In genomic region chr10:120942806-120943413, GRCh38 we compare ENCODE assay signal across 9 cellular contexts.
DNase-seq lines count a peak whose midpoint lies in the region; ATAC-seq and FAIRE-seq lines count a peak whose summit lies in the region.
"Had no signal": no experiment of that assay in that cellular context is flagged by ENCODE, and none has a peak within 500 bp of the region (broad histone marks: within the 10 kb centered on the region; RNA-seq: fewer than 3 reads in every experiment).

No MANE protein-coding gene starts in this region.

- H3K4me3 ChIP-seq in CD4-positive, CD25-positive, alpha-beta regulatory T cell (ENCODE audit: low read depth, low read length) = peak overlapping the region; percentile 53
- no peak overlapping the region for H3K4me3 ChIP-seq in muscle layer of colon (ENCODE audit: low read depth in 1 of 2, low read length in 2 of 2)

- peak overlapping the region in 1 of 4 donors; percentile 31 for H3K4me3 Mint-ChIP-seq in CD4-positive, CD25-positive, alpha-beta regulatory T cell
- H3K4me3 Mint-ChIP-seq: activated naive CD8-positive, alpha-beta T cell had no signal

- peak; percentile 67 to 76 for ATAC-seq in CD4-positive, CD25-positive, alpha-beta regulatory T cell (ENCODE audit: low read depth in 2 of 2)
- ATAC-seq in GM19372 (IDR thresholded peaks at IDR 0.05; ENCODE audit: low read depth, unreplicated experiment) (peak; percentile 89), HG03520 (IDR thresholded peaks at IDR 0.05; ENCODE audit: unreplicated experiment) (peak; percentile 96)

- no peaks in the 10 kb centered on the region for H3K9me3 ChIP-seq in CD4-positive, CD25-positive, alpha-beta regulatory T cell (ENCODE audit: control insufficient read depth in 2 of 2, low read length in 2 of 2)
- H3K9me3 ChIP-seq in muscle layer of colon (ENCODE audit: low read length) = no peaks in the 10 kb centered on the region

- no peak overlapping the region for H3K27ac ChIP-seq in CD4-positive, CD25-positive, alpha-beta regulatory T cell (ENCODE audit: insufficient read depth, low read length, poor library complexity, severe bottlenecking)
- H3K27ac ChIP-seq in muscle layer of colon (ENCODE audit: low read depth, low read length) = no peak overlapping the region

- H3K9ac ChIP-seq in muscle layer of colon (ENCODE audit: low read length) = peak overlapping the region; percentile 29

- peaks cover 35% of the 10 kb centered on the region for H3K27me3 Mint-ChIP-seq in CD4-positive, CD25-positive, alpha-beta regulatory T cell

- H3K36me3 ChIP-seq in CD4-positive, CD25-positive, alpha-beta regulatory T cell (ENCODE audit: control insufficient read depth, insufficient read depth, low read length) = no peaks in the 10 kb centered on the region
- H3K36me3 ChIP-seq in muscle layer of colon (ENCODE audit: insufficient read depth, low read length) = no peaks in the 10 kb centered on the region

- H3K9me3 Mint-ChIP-seq in CD4-positive, CD25-positive, alpha-beta regulatory T cell = no peaks in the 10 kb centered on the region

- no peak overlapping the region for H3K27ac Mint-ChIP-seq in CD4-positive, CD25-positive, alpha-beta regulatory T cell
- H3K27ac Mint-ChIP-seq: activated naive CD8-positive, alpha-beta T cell had no signal

- H3K4me1 Mint-ChIP-seq in CD4-positive, CD25-positive, alpha-beta regulatory T cell = peaks cover 0 to 5% (median 0%) of the 10 kb centered on the region in 4 donors

- no peaks in the 10 kb centered on the region for H3K4me1 ChIP-seq in CD4-positive, CD25-positive, alpha-beta regulatory T cell (ENCODE audit: control insufficient read depth, insufficient read depth, low read length, poor library complexity, severe bottlenecking)
- H3K4me1 ChIP-seq in muscle layer of colon (ENCODE audit: insufficient read depth, low read length) = peaks cover 12% of the 10 kb centered on the region

- peak; percentile 44 to 64 (median 62) for DNase-seq in CD4-positive, CD25-positive, alpha-beta regulatory T cell
- DNase-seq in NOMO-1 treated with dmso at 0.1 percent for 144 hours (lab: John Stamatoyannopoulos, UW; ENCODE audit: unreplicated experiment) = peak; percentile 42
- DNase-seq in activated CD8-positive, alpha-beta memory T cell treated with anti-CD3 and anti-CD28 coated beads, Interleukin-2, amount 50 U/mL, for 1 hour (ENCODE audit: extremely low read depth) = peak; percentile 16
- peak; percentile 14 to 58 for DNase-seq in stimulated activated CD8-positive, alpha-beta memory T cell treated with anti-CD3 and anti-CD28 coated beads, Interleukin-7, amount 100 ng/mL, for 1 hour (ENCODE audit: low read depth in 2 of 2)

- FAIRE-seq in endometrium (lab: Jason Lieb, UNC) = peak; percentile 66

- no peaks in the 10 kb centered on the region for H3K36me3 Mint-ChIP-seq in CD4-positive, CD25-positive, alpha-beta regulatory T cell
- H3K36me3 Mint-ChIP-seq: activated naive CD8-positive, alpha-beta T cell had no signal

- no peaks in the 10 kb centered on the region for H3K27me3 ChIP-seq in CD4-positive, CD25-positive, alpha-beta regulatory T cell (ENCODE audit: control insufficient read depth, insufficient read depth, low read length)
- no peaks in the 10 kb centered on the region for H3K27me3 ChIP-seq in muscle layer of colon (ENCODE audit: control insufficient read depth in 1 of 2, insufficient read depth in 2 of 2, low read length in 2 of 2)
